Comparison of ENCODE assay signal across 24 cellular contexts in genomic region chrX:45447995-45448394, GRCh38.
"Had no signal": no experiment of that assay in that cellular context is flagged by ENCODE, and none has a peak within 500 bp of the region (broad histone marks: within the 10 kb centered on the region; RNA-seq: fewer than 3 reads in every experiment).

No MANE protein-coding gene starts in this region.

- H3K27me3 ChIP-seq: SJCRH30 had no signal

- H3K36me3 ChIP-seq: SJCRH30 had no signal

- H3K27ac ChIP-seq: HL-60, KMS-11, RWPE1, SJCRH30 had no signal

- H3K4me2 ChIP-seq: KMS-11 had no signal

- H3K4me1 Mint-ChIP-seq: IgD-negative memory B cell had no signal

- H3K9ac ChIP-seq: KMS-11 had no signal

- H3K9me3 Mint-ChIP-seq: IgD-negative memory B cell had no signal

- H3K4me1 ChIP-seq: SJCRH30 had no signal

- H3K9me3 ChIP-seq: SJCRH30 had no signal

- ATAC-seq: K562, Panc1, Right ventricle myocardium inferior had no signal

- H3K4me3 ChIP-seq: K562, SJCRH30 had no signal

- H3K27ac Mint-ChIP-seq: IgD-negative memory B cell had no signal

- DNase-seq: Kasumi-1, MM.1S, NCI-H1092 treated with DMSO at 0.1 percent for 48 hours, NCI-H1436, NCI-H187, NCI-H2029, NCI-H2081 treated with DMSO at 0.1 percent for 48 hours, NCI-H2171, NCI-H226, NCI-H446, NCI-H510A, NCI-H524 treated with DMSO at 0.1 percent for 48 hours, NCI-H69, NCI-H774, SHP77 treated with DMSO at 0.1 percent for 48 hours, SJCRH30, SW 1271 had no signal

- H3K4me3 Mint-ChIP-seq: IgD-negative memory B cell had no signal
